9 cellular contexts compared by ENCODE assay signal in the genomic region with DNA sequence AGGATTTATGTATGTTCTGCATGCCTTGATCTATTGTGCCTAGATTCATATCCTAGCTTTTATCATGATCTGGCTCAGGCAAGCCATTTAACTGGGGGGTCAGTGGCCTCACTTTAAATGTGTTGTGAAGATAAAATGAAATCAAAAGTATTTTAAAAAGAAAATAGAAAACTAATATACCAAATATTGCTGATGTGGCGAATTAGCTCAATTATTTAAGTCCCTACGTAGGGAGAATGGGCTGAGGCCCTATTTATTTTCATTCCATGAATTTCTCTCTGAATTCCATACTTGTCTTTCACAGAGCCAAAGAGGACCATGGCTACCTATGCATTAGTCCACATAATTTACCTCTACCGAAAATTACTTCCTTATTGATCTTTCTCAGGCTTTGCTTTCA. TPM values are rescaled to one million over a fixed set of nuclear protein-coding genes. Genes with fewer than 3 reads are reported as not detected.
DNase-seq lines count a peak whose midpoint lies in the region; ATAC-seq and TF ChIP-seq lines count a peak whose summit lies in the region.
"Had no signal": no experiment of that assay in that cellular context is flagged by ENCODE, and none has a peak within 500 bp of the region (broad histone marks: within the 10 kb centered on the region; RNA-seq: fewer than 3 reads in every experiment).

No MANE protein-coding gene starts in this region.

- WGBS in right cardiac atrium, result 89% methylated on average over 3 of the region's 3 CpGs

- no peaks in the 10 kb centered on the region for H3K4me1 ChIP-seq in right cardiac atrium (ENCODE audit: control insufficient read depth, insufficient read depth, low read length)
- H3K4me1 ChIP-seq in lower lobe of right lung, result peaks cover 23% of the 10 kb centered on the region

- H3K27ac ChIP-seq in right cardiac atrium (ENCODE audit: low read length) (no peak overlapping the region), lower lobe of right lung (no peak overlapping the region)

- ATAC-seq in right cardiac atrium (no peak), Right ventricle myocardium inferior (no peak), lower lobe of right lung (no peak), HG02588 (IDR thresholded peaks at IDR 0.05; ENCODE audit: unreplicated experiment) (no peak), HG03442 (IDR thresholded peaks at IDR 0.05; ENCODE audit: unreplicated experiment) (no peak)
- ATAC-seq: esophagus mucosa had no signal

- H3K9me3 ChIP-seq in right cardiac atrium (ENCODE audit: control insufficient read depth, low read length), result no peaks in the 10 kb centered on the region
- H3K9me3 ChIP-seq in lower lobe of right lung, result no peaks in the 10 kb centered on the region

- H3K27me3 ChIP-seq in right cardiac atrium (ENCODE audit: control insufficient read depth, insufficient read depth) (no peaks in the 10 kb centered on the region), lower lobe of right lung (ENCODE audit: low read depth) (no peaks in the 10 kb centered on the region)

- H3K4me3 ChIP-seq in right cardiac atrium (ENCODE audit: low read length), result peak overlapping the region; percentile 51
- peak overlapping the region; percentile 54 for H3K4me3 ChIP-seq in astrocyte of the spinal cord (ENCODE audit: low read depth, low read length)
- peak overlapping the region; percentile 96 for H3K4me3 ChIP-seq in lower lobe of right lung

- DNase-seq in right cardiac atrium (no peak), Right ventricle myocardium inferior (ENCODE audit: missing footprints) (no peak), astrocyte of the spinal cord (ENCODE audit: low read depth, low spot score) (no peak), lower lobe of right lung (no peak), NCI-H146 (lab: John Stamatoyannopoulos, UW) (no peak), ureter (ENCODE audit: low spot score) (no peak)

- in situ Hi-C loops in astrocyte of the spinal cord (cut with HindIII; ENCODE audit: low sequenced_read_pairs), result no loop called here

- intact Hi-C loops in right cardiac atrium (cut with DNase I), result loop anchor here in 2 of 4 donors (5.0 to 10.0 kb wide), 2 partner anchors 52 to 55 kb away; a partner anchor contains a TSS
- intact Hi-C loops in Right ventricle myocardium inferior (cut with DNase I), result no loop called here
- intact Hi-C loops in lower lobe of right lung (cut with DNase I), result no loop called here

- H3K36me3 ChIP-seq in lower lobe of right lung, result no peaks in the 10 kb centered on the region

- no peak for TF ChIP-seq CTCF in astrocyte of the spinal cord (IDR thresholded peaks at IDR 0.05; ENCODE audit: low read depth, low read length)
- TF ChIP-seq CTCF in lower lobe of right lung (IDR thresholded peaks at IDR 0.05), result no peak

RNA-seq across cellular contexts. Expression of a gene that starts 1.8 kb away (rescaled TPM):
- total RNA-seq in right cardiac atrium, result 1 to 10 TPM; 2.6 to 4.6 (median 4.3) TPM
- polyA plus RNA-seq in right cardiac atrium, result 2.3 TPM
- total RNA-seq in Right ventricle myocardium inferior, result 4.0 TPM
- total RNA-seq in lower lobe of right lung, result 5.9 TPM
- 7.8 TPM for total RNA-seq in ureter

RNA-seq across cellular contexts. Expression of a gene that starts 1.9 kb away (rescaled TPM):
- total RNA-seq in right cardiac atrium, result 1 to 10 TPM in 1 of 4 donors, under 1 TPM in 3; 0.83 to 1.4 (median 0.97) TPM
- 0.52 TPM for polyA plus RNA-seq in right cardiac atrium
- total RNA-seq in Right ventricle myocardium inferior, result 0.68 TPM
- 1.8 TPM for total RNA-seq in lower lobe of right lung
- 2.1 TPM for total RNA-seq in ureter

RNA-seq across cellular contexts. Expression of a gene that starts 56.6 kb away (rescaled TPM):
- total RNA-seq in right cardiac atrium (10 to 100 TPM; 19.5 to 34.0 (median 24.9) TPM), Right ventricle myocardium inferior (18.6 TPM), lower lobe of right lung (21.6 TPM), ureter (15.1 TPM)
- 10.6 TPM for polyA plus RNA-seq in right cardiac atrium
